1 cellular context compared by ENCODE assay signal in the genomic region with DNA sequence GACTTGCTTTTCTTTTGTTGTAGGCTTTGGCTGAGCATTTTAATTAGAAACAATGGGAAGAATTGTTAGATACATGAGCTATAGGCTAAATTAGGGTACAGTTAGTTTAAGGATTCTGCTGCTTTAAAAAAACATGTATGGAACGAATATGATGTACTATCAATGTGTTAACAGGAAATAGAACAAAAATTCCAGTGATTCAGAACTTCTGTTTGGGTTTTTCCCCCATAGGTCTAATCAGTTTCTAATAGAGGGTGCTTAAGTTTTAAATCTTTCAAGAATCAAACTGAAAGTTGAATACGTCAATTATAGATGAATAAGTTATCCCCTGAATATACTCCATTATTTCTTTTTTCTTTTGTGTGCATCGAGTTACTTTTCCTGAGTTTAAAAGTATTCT.
TF ChIP-seq lines count a peak whose summit lies in the region.

No MANE protein-coding gene starts in this region.

TF ChIP-seq in HepG2, 621 proteins besides CTCF, POLR2A, EP300 and RAD21:
- TF ChIP-seq NFKB2 (CRISPR knock-in tag; IDR thresholded peaks at IDR 0.05; ENCODE audit: borderline replicate concordance), result no peak
- no peak for TF ChIP-seq ZNF768 (CRISPR knock-in tag; IDR thresholded peaks at IDR 0.05)
- TF ChIP-seq, protein P1, sequence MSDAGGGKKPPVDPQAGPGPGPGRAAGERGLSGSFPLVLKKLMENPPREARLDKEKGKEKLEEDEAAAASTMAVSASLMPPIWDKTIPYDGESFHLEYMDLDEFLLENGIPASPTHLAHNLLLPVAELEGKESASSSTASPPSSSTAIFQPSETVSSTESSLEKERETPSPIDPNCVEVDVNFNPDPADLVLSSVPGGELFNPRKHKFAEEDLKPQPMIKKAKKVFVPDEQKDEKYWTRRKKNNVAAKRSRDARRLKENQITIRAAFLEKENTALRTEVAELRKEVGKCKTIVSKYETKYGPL (CRISPR knock-in tag; IDR thresholded peaks at IDR 0.05), result no peak
- no peak for TF ChIP-seq CENPT (CRISPR knock-in tag; IDR thresholded peaks at IDR 0.05; ENCODE audit: low read depth)
- TF ChIP-seq HNRNPK (IDR thresholded peaks at IDR 0.05; ENCODE audit: low read depth, low read length, poor library complexity, severe bottlenecking), result no peak
- TF ChIP-seq, protein P2, sequence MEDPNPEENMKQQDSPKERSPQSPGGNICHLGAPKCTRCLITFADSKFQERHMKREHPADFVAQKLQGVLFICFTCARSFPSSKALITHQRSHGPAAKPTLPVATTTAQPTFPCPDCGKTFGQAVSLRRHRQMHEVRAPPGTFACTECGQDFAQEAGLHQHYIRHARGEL (CRISPR knock-in tag; IDR thresholded peaks at IDR 0.05), result no peak
- TF ChIP-seq ZSCAN22 (CRISPR knock-in tag; IDR thresholded peaks at IDR 0.05), result no peak
- no peak for TF ChIP-seq NR2F6 (IDR thresholded peaks at IDR 0.05)
- TF ChIP-seq NR2F6 (CRISPR knock-in tag; IDR thresholded peaks at IDR 0.05), result no peak
- TF ChIP-seq, protein P3, sequence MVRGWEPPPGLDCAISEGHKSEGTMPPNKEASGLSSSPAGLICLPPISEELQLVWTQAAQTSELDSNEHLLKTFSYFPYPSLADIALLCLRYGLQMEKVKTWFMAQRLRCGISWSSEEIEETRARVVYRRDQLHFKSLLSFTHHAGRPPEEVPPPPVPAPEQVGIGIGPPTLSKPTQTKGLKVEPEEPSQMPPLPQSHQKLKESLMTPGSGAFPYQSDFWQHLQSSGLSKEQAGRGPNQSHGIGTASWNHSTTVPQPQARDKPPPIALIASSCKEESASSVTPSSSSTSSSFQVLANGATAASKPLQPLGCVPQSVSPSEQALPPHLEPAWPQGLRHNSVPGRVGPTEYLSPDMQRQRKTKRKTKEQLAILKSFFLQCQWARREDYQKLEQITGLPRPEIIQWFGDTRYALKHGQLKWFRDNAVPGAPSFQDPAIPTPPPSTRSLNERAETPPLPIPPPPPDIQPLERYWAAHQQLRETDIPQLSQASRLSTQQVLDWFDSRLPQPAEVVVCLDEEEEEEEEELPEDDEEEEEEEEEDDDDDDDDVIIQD (CRISPR knock-in tag; IDR thresholded peaks at IDR 0.05; ENCODE audit: low read depth), result no peak
- TF ChIP-seq, protein P4, sequence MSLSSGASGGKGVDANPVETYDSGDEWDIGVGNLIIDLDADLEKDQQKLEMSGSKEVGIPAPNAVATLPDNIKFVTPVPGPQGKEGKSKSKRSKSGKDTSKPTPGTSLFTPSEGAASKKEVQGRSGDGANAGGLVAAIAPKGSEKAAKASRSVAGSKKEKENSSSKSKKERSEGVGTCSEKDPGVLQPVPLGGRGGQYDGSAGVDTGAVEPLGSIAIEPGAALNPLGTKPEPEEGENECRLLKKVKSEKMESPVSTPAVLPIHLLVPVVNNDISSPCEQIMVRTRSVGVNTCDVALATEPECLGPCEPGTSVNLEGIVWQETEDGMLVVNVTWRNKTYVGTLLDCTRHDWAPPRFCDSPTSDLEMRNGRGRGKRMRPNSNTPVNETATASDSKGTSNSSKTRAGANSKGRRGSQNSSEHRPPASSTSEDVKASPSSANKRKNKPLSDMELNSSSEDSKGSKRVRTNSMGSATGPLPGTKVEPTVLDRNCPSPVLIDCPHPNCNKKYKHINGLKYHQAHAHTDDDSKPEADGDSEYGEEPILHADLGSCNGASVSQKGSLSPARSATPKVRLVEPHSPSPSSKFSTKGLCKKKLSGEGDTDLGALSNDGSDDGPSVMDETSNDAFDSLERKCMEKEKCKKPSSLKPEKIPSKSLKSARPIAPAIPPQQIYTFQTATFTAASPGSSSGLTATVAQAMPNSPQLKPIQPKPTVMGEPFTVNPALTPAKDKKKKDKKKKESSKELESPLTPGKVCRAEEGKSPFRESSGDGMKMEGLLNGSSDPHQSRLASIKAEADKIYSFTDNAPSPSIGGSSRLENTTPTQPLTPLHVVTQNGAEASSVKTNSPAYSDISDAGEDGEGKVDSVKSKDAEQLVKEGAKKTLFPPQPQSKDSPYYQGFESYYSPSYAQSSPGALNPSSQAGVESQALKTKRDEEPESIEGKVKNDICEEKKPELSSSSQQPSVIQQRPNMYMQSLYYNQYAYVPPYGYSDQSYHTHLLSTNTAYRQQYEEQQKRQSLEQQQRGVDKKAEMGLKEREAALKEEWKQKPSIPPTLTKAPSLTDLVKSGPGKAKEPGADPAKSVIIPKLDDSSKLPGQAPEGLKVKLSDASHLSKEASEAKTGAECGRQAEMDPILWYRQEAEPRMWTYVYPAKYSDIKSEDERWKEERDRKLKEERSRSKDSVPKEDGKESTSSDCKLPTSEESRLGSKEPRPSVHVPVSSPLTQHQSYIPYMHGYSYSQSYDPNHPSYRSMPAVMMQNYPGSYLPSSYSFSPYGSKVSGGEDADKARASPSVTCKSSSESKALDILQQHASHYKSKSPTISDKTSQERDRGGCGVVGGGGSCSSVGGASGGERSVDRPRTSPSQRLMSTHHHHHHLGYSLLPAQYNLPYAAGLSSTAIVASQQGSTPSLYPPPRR (CRISPR knock-in tag; IDR thresholded peaks at IDR 0.05; ENCODE audit: borderline replicate concordance), result no peak
- TF ChIP-seq, protein P5, sequence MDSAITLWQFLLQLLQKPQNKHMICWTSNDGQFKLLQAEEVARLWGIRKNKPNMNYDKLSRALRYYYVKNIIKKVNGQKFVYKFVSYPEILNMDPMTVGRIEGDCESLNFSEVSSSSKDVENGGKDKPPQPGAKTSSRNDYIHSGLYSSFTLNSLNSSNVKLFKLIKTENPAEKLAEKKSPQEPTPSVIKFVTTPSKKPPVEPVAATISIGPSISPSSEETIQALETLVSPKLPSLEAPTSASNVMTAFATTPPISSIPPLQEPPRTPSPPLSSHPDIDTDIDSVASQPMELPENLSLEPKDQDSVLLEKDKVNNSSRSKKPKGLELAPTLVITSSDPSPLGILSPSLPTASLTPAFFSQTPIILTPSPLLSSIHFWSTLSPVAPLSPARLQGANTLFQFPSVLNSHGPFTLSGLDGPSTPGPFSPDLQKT (CRISPR knock-in tag; IDR thresholded peaks at IDR 0.05; ENCODE audit: borderline replicate concordance), result no peak
- TF ChIP-seq CHD4 (IDR thresholded peaks at IDR 0.05; ENCODE audit: borderline replicate concordance, low read length), result no peak
- no peak for TF ChIP-seq ZNF678 (CRISPR knock-in tag; IDR thresholded peaks at IDR 0.05)
TF ChIP-seq in HepG2: peak in this region for 0.
